In genomic region chr10:86632009-86632800, GRCh38 we compare ENCODE assay signal across 2 cellular contexts.
TF ChIP-seq lines count a peak whose summit lies in the region.

No MANE protein-coding gene starts in this region.

TF ChIP-seq in WTC11, 78 proteins besides CTCF, POLR2A, EP300 and RAD21 (continued from another document and continues in another):
- TF ChIP-seq, protein P1, sequence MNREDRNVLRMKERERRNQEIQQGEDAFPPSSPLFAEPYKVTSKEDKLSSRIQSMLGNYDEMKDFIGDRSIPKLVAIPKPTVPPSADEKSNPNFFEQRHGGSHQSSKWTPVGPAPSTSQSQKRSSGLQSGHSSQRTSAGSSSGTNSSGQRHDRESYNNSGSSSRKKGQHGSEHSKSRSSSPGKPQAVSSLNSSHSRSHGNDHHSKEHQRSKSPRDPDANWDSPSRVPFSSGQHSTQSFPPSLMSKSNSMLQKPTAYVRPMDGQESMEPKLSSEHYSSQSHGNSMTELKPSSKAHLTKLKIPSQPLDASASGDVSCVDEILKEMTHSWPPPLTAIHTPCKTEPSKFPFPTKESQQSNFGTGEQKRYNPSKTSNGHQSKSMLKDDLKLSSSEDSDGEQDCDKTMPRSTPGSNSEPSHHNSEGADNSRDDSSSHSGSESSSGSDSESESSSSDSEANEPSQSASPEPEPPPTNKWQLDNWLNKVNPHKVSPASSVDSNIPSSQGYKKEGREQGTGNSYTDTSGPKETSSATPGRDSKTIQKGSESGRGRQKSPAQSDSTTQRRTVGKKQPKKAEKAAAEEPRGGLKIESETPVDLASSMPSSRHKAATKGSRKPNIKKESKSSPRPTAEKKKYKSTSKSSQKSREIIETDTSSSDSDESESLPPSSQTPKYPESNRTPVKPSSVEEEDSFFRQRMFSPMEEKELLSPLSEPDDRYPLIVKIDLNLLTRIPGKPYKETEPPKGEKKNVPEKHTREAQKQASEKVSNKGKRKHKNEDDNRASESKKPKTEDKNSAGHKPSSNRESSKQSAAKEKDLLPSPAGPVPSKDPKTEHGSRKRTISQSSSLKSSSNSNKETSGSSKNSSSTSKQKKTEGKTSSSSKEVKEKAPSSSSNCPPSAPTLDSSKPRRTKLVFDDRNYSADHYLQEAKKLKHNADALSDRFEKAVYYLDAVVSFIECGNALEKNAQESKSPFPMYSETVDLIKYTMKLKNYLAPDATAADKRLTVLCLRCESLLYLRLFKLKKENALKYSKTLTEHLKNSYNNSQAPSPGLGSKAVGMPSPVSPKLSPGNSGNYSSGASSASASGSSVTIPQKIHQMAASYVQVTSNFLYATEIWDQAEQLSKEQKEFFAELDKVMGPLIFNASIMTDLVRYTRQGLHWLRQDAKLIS (CRISPR knock-in tag; IDR thresholded peaks at IDR 0.05; ENCODE audit: borderline replicate concordance), result peak; percentile 56; the same call in 1 of the 2 replicates
- TF ChIP-seq, protein P2, sequence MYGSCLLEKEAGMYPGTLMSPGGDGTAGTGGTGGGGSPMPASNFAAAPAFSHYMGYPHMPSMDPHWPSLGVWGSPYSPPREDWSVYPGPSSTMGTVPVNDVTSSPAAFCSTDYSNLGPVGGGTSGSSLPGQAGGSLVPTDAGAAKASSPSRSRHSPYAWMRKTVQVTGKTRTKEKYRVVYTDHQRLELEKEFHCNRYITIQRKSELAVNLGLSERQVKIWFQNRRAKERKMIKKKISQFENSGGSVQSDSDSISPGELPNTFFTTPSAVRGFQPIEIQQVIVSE (CRISPR knock-in tag; IDR thresholded peaks at IDR 0.05; ENCODE audit: borderline replicate concordance), result no peak
- TF ChIP-seq CBFB (CRISPR knock-in tag; IDR thresholded peaks at IDR 0.05; ENCODE audit: low read depth) (peak; percentile 29; the same call in 1 of the 2 replicates), STAT6 (CRISPR knock-in tag; conservative IDR thresholded peaks at IDR 0.05; ENCODE audit: low read depth) (no peak), RELA (CRISPR knock-in tag; IDR thresholded peaks at IDR 0.05; ENCODE audit: borderline replicate concordance) (no peak), SP1 (CRISPR knock-in tag; conservative IDR thresholded peaks at IDR 0.05) (peak; percentile 27; the same call in 1 of the 2 replicates), ZNF263 (CRISPR knock-in tag; IDR thresholded peaks at IDR 0.05; ENCODE audit: low read depth) (no peak), TCF7 (CRISPR knock-in tag; IDR thresholded peaks at IDR 0.05; ENCODE audit: low read depth) (0 out of 2 replicates have a peak, but pooled peaks have one; percentile 37), ZNF138 (CRISPR knock-in tag; conservative IDR thresholded peaks at IDR 0.05) (0 out of 2 replicates have a peak, but pooled peaks have one; percentile 41), SOX15 (CRISPR knock-in tag; IDR thresholded peaks at IDR 0.05) (no peak)
- TF ChIP-seq, protein P3, sequence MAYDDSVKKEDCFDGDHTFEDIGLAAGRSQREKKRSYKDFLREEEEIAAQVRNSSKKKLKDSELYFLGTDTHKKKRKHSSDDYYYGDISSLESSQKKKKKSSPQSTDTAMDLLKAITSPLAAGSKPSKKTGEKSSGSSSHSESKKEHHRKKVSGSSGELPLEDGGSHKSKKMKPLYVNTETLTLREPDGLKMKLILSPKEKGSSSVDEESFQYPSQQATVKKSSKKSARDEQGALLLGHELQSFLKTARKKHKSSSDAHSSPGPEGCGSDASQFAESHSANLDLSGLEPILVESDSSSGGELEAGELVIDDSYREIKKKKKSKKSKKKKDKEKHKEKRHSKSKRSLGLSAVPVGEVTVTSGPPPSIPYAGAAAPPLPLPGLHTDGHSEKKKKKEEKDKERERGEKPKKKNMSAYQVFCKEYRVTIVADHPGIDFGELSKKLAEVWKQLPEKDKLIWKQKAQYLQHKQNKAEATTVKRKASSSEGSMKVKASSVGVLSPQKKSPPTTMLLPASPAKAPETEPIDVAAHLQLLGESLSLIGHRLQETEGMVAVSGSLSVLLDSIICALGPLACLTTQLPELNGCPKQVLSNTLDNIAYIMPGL (CRISPR knock-in tag; IDR thresholded peaks at IDR 0.05), result peak; percentile 97; the same call in 1 of the 2 replicates
- TF ChIP-seq, protein P4, sequence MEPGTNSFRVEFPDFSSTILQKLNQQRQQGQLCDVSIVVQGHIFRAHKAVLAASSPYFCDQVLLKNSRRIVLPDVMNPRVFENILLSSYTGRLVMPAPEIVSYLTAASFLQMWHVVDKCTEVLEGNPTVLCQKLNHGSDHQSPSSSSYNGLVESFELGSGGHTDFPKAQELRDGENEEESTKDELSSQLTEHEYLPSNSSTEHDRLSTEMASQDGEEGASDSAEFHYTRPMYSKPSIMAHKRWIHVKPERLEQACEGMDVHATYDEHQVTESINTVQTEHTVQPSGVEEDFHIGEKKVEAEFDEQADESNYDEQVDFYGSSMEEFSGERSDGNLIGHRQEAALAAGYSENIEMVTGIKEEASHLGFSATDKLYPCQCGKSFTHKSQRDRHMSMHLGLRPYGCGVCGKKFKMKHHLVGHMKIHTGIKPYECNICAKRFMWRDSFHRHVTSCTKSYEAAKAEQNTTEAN (CRISPR knock-in tag; IDR thresholded peaks at IDR 0.05), result no peak

TF ChIP-seq in SK-N-SH, 30 proteins besides CTCF, POLR2A, EP300 and RAD21 (continued from another document):
- no peak for TF ChIP-seq USF1 (IDR thresholded peaks at IDR 0.05; ENCODE audit: borderline replicate concordance, low read depth)
- TF ChIP-seq SMC3 (IDR thresholded peaks at IDR 0.05; ENCODE audit: low read depth, low read length), result no peak
- TF ChIP-seq, protein P5, sequence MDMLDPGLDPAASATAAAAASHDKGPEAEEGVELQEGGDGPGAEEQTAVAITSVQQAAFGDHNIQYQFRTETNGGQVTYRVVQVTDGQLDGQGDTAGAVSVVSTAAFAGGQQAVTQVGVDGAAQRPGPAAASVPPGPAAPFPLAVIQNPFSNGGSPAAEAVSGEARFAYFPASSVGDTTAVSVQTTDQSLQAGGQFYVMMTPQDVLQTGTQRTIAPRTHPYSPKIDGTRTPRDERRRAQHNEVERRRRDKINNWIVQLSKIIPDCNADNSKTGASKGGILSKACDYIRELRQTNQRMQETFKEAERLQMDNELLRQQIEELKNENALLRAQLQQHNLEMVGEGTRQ (IDR thresholded peaks at IDR 0.05; ENCODE audit: borderline replicate concordance, low read depth, low read length), result no peak
